8 cellular contexts compared by ENCODE assay signal in the genomic region with DNA sequence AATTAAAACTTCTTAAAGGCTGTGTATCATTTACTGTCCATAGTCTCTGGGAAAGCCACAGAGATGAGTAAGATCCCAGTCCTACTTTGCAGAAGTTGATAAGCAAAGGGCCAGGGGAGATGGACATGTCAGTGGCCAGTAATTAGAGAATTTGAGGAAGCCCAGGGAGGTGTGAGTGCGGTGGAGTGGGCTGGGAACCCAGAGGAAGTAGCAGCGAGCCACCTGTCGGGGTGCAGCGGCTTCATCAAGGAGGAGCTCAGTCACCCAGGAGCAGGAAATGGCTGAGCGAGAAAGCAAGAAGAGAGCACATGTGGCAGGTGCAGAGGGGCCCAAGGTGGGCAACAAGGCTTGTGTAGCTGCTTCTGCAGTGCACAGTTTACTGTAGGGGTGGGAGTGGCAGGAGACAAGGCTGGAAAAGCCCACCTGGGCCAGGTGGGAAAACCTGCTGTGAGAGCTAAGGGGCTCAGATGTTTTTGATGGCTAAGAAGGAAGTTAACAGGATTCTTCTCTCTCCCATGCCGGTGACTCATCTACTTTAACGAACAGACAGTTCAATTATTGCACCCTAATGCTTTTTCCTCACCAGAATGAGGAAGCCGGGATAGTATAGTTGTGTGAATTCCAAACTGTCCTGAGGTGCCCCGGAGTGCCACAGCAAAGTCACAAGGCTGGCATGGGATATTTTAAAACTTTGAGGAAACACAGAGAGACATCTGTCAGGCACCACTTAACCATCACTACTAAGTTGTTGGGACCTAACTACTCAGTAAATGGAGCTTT. TPM values are rescaled to one million over a fixed set of nuclear protein-coding genes. Genes with fewer than 3 reads are reported as not detected.
DNase-seq lines count a peak whose midpoint lies in the region; ATAC-seq lines count a peak whose summit lies in the region.

No MANE protein-coding gene starts in this region.

- DNase-seq in T-helper 22 cell (ENCODE audit: low read depth), result peak; percentile 13
- no peak for DNase-seq in left cardiac atrium
- DNase-seq in HK-2 (ENCODE audit: unreplicated experiment), result no peak
- DNase-seq in NCI-H1417 treated with DMSO at 0.1 percent for 48 hours (lab: John Stamatoyannopoulos, UW), result no peak
- DNase-seq in NCI-H524 treated with DMSO at 0.1 percent for 48 hours (lab: John Stamatoyannopoulos, UW), result no peak

- intact Hi-C loops in left cardiac atrium (cut with DNase I), result no loop called here

- ATAC-seq in GM19043 (IDR thresholded peaks at IDR 0.05; ENCODE audit: low read depth, unreplicated experiment) (peak; percentile 65), HG03064 (IDR thresholded peaks at IDR 0.05; ENCODE audit: low read depth, unreplicated experiment) (peak; percentile 67), left cardiac atrium (peak; percentile 80 to 90), GM18858 (IDR thresholded peaks at IDR 0.05; ENCODE audit: unreplicated experiment) (no peak)

RNA-seq across cellular contexts. Expression of gene MGAT5, which starts 34.8 kb away (rescaled TPM):
- total RNA-seq in left cardiac atrium, result 100 to 1,000 TPM; 110 to 142 TPM
